ENCODE assay signal across 8 cellular contexts in the genomic region with DNA sequence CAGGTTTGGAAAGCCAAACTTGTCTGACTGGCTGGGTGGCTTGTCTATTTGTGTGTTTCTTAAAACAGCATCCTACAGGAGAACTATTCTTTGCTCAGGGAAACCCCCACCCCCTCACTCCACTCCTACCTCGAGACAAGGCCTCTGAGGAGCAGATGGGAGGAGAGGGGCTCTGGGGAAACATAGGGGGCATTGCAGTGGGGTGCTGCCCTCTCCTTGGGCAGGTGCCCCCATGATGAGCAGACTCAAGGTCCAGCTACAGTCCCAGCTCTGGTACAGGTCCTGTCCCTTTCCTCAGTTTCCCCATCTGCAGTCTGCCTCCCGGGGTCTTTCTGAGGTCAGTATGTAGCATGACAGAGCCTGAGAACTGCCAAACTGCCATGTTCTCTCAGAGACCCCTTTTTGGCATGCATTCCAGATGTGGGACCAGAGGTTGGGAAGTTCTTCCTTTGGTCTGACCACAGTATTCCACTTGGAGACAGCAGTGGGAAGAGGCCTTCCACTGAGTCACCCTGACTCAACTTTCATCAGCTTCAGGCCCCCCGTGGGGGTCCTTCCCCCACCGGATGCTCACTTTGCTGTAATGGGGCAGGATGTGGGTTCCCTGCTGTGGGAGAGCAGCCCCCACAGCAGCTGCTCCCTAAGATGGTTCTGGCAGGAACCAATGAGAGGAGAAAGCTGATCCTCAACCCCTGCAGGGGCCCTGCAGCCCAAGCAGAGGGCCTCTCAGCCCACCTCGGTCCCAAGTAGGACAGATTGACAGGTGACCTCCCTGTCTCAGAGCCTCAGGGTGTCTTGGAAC. TPM values are rescaled to one million over a fixed set of nuclear protein-coding genes. Genes with fewer than 3 reads are reported as not detected.
DNase-seq lines count a peak whose midpoint lies in the region; ATAC-seq and TF ChIP-seq lines count a peak whose summit lies in the region.
"Had no signal": no experiment of that assay in that cellular context is flagged by ENCODE, and none has a peak within 500 bp of the region (broad histone marks: within the 10 kb centered on the region; RNA-seq: fewer than 3 reads in every experiment).

No MANE protein-coding gene starts in this region.

- in situ Hi-C loops in GM18951 (cut with MboI; ENCODE audit: low sequenced_read_pairs, unreplicated experiment), result no loop called here

- H3K4me3 ChIP-seq in SJCRH30 (no peak overlapping the region), neural progenitor cell (no peak overlapping the region)

- peak; percentile 50 for TF ChIP-seq POLR2A in GM18951 (IDR thresholded peaks at IDR 0.05; ENCODE audit: extremely low read depth, insufficient read depth, insufficient read length)

- H3K27me3 ChIP-seq in SJCRH30 (no peaks in the 10 kb centered on the region), neural progenitor cell (no peaks in the 10 kb centered on the region)

- H3K4me1 Mint-ChIP-seq in central memory CD8-positive, alpha-beta T cell, result peaks cover 85% of the 10 kb centered on the region
- peaks cover 16% of the 10 kb centered on the region for H3K4me1 Mint-ChIP-seq in neural progenitor cell

- H3K36me3 ChIP-seq in SJCRH30 (no peaks in the 10 kb centered on the region), neural progenitor cell (no peaks in the 10 kb centered on the region)

- no peak overlapping the region for H2AFZ ChIP-seq in neural progenitor cell (replicated peaks)

- H3K4me2 ChIP-seq in neural progenitor cell, result no peak overlapping the region

- no peaks in the 10 kb centered on the region for H3K9me3 Mint-ChIP-seq in central memory CD8-positive, alpha-beta T cell
- H3K9me3 Mint-ChIP-seq in neural progenitor cell, result no peaks in the 10 kb centered on the region

- DNase-seq in SJCRH30 (peak; percentile 75 to 81), AML-193 (lab: John Stamatoyannopoulos, UW) (no peak), neural progenitor cell (ENCODE audit: low spot score) (no peak), NCI-H82 treated with DMSO at 0.1 percent for 48 hours (lab: John Stamatoyannopoulos, UW; ENCODE audit: unreplicated experiment) (no peak)
- DNase-seq in central memory CD8-positive, alpha-beta T cell (ENCODE audit: low spot score in 2 of 2), result peak in 1 of 2 donors; percentile 27
- peak; percentile 61 to 67 for DNase-seq in stimulated activated CD8-positive, alpha-beta memory T cell treated with anti-CD3 and anti-CD28 coated beads, Interleukin-7, amount 100 ng/mL, for 4 hours (ENCODE audit: low read depth in 2 of 2)
- DNase-seq: right cardiac atrium had no signal

- peaks cover 41% of the 10 kb centered on the region for H3K4me1 ChIP-seq in SJCRH30
- no peaks in the 10 kb centered on the region for H3K4me1 ChIP-seq in neural progenitor cell

- H3K36me3 Mint-ChIP-seq in central memory CD8-positive, alpha-beta T cell (ENCODE audit: insufficient read depth), result no peaks in the 10 kb centered on the region
- no peaks in the 10 kb centered on the region for H3K36me3 Mint-ChIP-seq in neural progenitor cell

- H3K27ac ChIP-seq in SJCRH30, result peak overlapping the region; percentile 28
- no peak overlapping the region for H3K27ac ChIP-seq in neural progenitor cell

- no peak for TF ChIP-seq CTCF in neural progenitor cell (IDR thresholded peaks at IDR 0.05)

- H4K20me1 ChIP-seq in neural progenitor cell (ENCODE audit: low read depth), result no peaks in the 10 kb centered on the region

- peak overlapping the region; percentile 63 for H3K4me3 Mint-ChIP-seq in central memory CD8-positive, alpha-beta T cell
- H3K4me3 Mint-ChIP-seq in neural progenitor cell, result no peak overlapping the region

- no peaks in the 10 kb centered on the region for H3K79me2 ChIP-seq in neural progenitor cell (ENCODE audit: low read depth)

- H3F3A ChIP-seq in neural progenitor cell (ENCODE audit: low read depth), result no peaks in the 10 kb centered on the region

- H3K9ac ChIP-seq in neural progenitor cell, result no peak overlapping the region

- H3K27me3 Mint-ChIP-seq in central memory CD8-positive, alpha-beta T cell, result no peaks in the 10 kb centered on the region
- H3K27me3 Mint-ChIP-seq in neural progenitor cell (ENCODE audit: insufficient read depth, low read depth), result peaks cover 21% of the 10 kb centered on the region

- H3K27ac Mint-ChIP-seq in central memory CD8-positive, alpha-beta T cell (ENCODE audit: low read depth), result peak overlapping the region; percentile 83
- no peak overlapping the region for H3K27ac Mint-ChIP-seq in neural progenitor cell

- H3K9me3 ChIP-seq in SJCRH30 (replicated peaks), result no peaks in the 10 kb centered on the region
- no peaks in the 10 kb centered on the region for H3K9me3 ChIP-seq in neural progenitor cell (ENCODE audit: low read depth)

- peak; percentile 52 for ATAC-seq in central memory CD8-positive, alpha-beta T cell (replicated peaks; ENCODE audit: extremely low read depth, poor library complexity, severe bottlenecking)
- ATAC-seq: right cardiac atrium had no signal

RNA-seq across cellular contexts. Expression of a gene that starts 32.3 kb away (rescaled TPM):
- not detected in 2 replicates for total RNA-seq in SJCRH30 (2014; rRNA removed; shearing (Covaris generic))
- 0.99 and 1.1 TPM in 2 replicates for total RNA-seq in neural progenitor cell (ENCODE audit: low replicate concordance)

RNA-seq across cellular contexts. Expression of a gene that starts 34.0 kb away (rescaled TPM):
- total RNA-seq in SJCRH30 (2014; rRNA removed; shearing (Covaris generic)), result 2.6 and 2.8 TPM in 2 replicates
- total RNA-seq in neural progenitor cell (ENCODE audit: low replicate concordance), result 3.5 and 11.7 TPM in 2 replicates

Comparison
In these comparisons a context has a peak if more than half of its experiments do, and no peak if none do; other contexts are left out.
1. DNase-seq: peak in SJCRH30 (2 of 2) and stimulated activated CD8-positive, alpha-beta memory T cell treated with anti-CD3 and anti-CD28 coated beads, Interleukin-7, amount 100 ng/mL, for 4 hours (2 of 2); none in AML-193 (0 of 2), neural progenitor cell (single experiment) and NCI-H82 treated with DMSO at 0.1 percent for 48 hours (single experiment).